ENCODE assay signal across 17 cellular contexts in genomic region chr19:17324357-17325114, GRCh38. TPM values are rescaled to one million over a fixed set of nuclear protein-coding genes. Genes with fewer than 3 reads are reported as not detected.
A peak's percentile ranks its signal among the peaks of the same experiment; 100 is the strongest.
DNase-seq lines count a peak whose midpoint lies in the region; ATAC-seq and TF ChIP-seq lines count a peak whose summit lies in the region.
"Had no signal": no experiment of that assay in that cellular context is flagged by ENCODE, and none has a peak within 500 bp of the region (broad histone marks: within the 10 kb centered on the region; RNA-seq: fewer than 3 reads in every experiment).

No MANE protein-coding gene starts in this region.

- CTCF ChIA-PET in RWPE1 (lab: Yijun Ruan, JAX), result no interaction called here

- no peaks in the 10 kb centered on the region for H3K9me3 Mint-ChIP-seq in natural killer cell
- H3K9me3 Mint-ChIP-seq: activated naive CD8-positive, alpha-beta T cell treated with anti-CD3 and anti-CD28 coated beads for 36 hours; IgD-negative memory B cell had no signal

- peaks cover 0 to 8% of the 10 kb centered on the region in 2 donors for H3K4me1 Mint-ChIP-seq in natural killer cell

- H3K27me3 Mint-ChIP-seq in natural killer cell (ENCODE audit: low read depth in 2 of 2), result no peaks in the 10 kb centered on the region
- H3K27me3 Mint-ChIP-seq: activated naive CD8-positive, alpha-beta T cell treated with anti-CD3 and anti-CD28 coated beads for 36 hours; IgD-negative memory B cell had no signal

- TF ChIP-seq CTCF in RWPE1 (conservative IDR thresholded peaks at IDR 0.05; ENCODE audit: low read depth) (no peak), natural killer cell (IDR thresholded peaks at IDR 0.05) (no peak)

- H3K27ac Mint-ChIP-seq in natural killer cell, result no peak overlapping the region
- H3K27ac Mint-ChIP-seq: activated naive CD8-positive, alpha-beta T cell treated with anti-CD3 and anti-CD28 coated beads for 36 hours; IgD-negative memory B cell had no signal

- no peak overlapping the region for H3K4me3 Mint-ChIP-seq in natural killer cell
- H3K4me3 Mint-ChIP-seq: activated naive CD8-positive, alpha-beta T cell treated with anti-CD3 and anti-CD28 coated beads for 36 hours had no signal

- DNase-seq in RWPE1 (ENCODE audit: low spot score) (no peak), mesenteric fat pad (ENCODE audit: low spot score) (peak; percentile 87), ACHN (no peak), natural killer cell (no peak)
- DNase-seq: activated CD4-positive, alpha-beta T cell treated with anti-CD3 and anti-CD28 coated beads for 1 hour; colonic mucosa; heart left ventricle; MM.1S; NCI-H2171 treated with DMSO at 0.1 percent for 48 hours; NCI-H69; Right ventricle myocardium superior; spleen; stimulated activated CD4-positive, alpha-beta T cell treated with anti-CD3 and anti-CD28 coated beads, Interleukin-4, amount 100 ng/mL, for 4 hours; upper lobe of right lung had no signal

- POLR2A ChIA-PET in RWPE1 (lab: Yijun Ruan, JAX; ENCODE audit: low non-redundant PET), result interaction anchor here (0.6 kb wide), 2 partner anchors 26 to 535 kb away, joined by 3 to 8 read pairs; no protein-coding TSS in a partner anchor

- H3K36me3 Mint-ChIP-seq in natural killer cell, result no peaks in the 10 kb centered on the region

- intact Hi-C loops in natural killer cell (cut with micrococcal nuclease), result no loop called here

- peak overlapping the region; percentile 97 for H3K27ac ChIP-seq in RWPE1
- H3K27ac ChIP-seq: colonic mucosa, heart left ventricle, HL-60, upper lobe of right lung had no signal

- no peak for ATAC-seq in natural killer cell
- ATAC-seq: heart left ventricle had no signal

- in situ Hi-C loops in ACHN (cut with HindIII; ENCODE audit: low pct_ligation_motif_present, low pct_unique_long_range_greater_than_20kb, low sequenced_read_pairs), result no loop called here

RNA-seq across cellular contexts. Expression of gene ANO8, which starts 10.1 kb away (rescaled TPM):
- total RNA-seq in mesenteric fat pad (16.2 TPM), natural killer cell (10 to 100 TPM; 18.5 to 24.7 (median 19.1) TPM)

RNA-seq across cellular contexts. Expression of gene GTPBP3, which starts 12.8 kb away (rescaled TPM):
- total RNA-seq in mesenteric fat pad (13.1 TPM), natural killer cell (10 to 100 TPM; 21.6 to 33.0 (median 27.7) TPM)

RNA-seq across cellular contexts. Expression of gene DDA1, which starts 15.2 kb away (rescaled TPM):
- total RNA-seq in mesenteric fat pad (45.6 TPM), natural killer cell (10 to 100 TPM; 32.2 to 42.5 (median 37.7) TPM)

RNA-seq across cellular contexts. Expression of gene MRPL34, which starts 18.9 kb away (rescaled TPM):
- 99.2 TPM for total RNA-seq in mesenteric fat pad
- total RNA-seq in natural killer cell, result 10 to 100 TPM; 26.9 to 40.8 (median 39.4) TPM

RNA-seq across cellular contexts. Expression of gene ABHD8, which starts 21.3 kb away (rescaled TPM):
- total RNA-seq in mesenteric fat pad (12.9 TPM), natural killer cell (1 to 10 TPM; 7.5 to 10.0 (median 9.7) TPM)
